Comparison of ENCODE assay signal across 2 cellular contexts in genomic region chr1:188365874-188366273, GRCh38.
TF ChIP-seq lines count a peak whose summit lies in the region.

No MANE protein-coding gene starts in this region.

TF ChIP-seq in SK-N-SH, 30 proteins besides CTCF, POLR2A, EP300 and RAD21 (continued from another document):
- TF ChIP-seq REST (IDR thresholded peaks at IDR 0.05; ENCODE audit: low read depth, low read length) (no peak), USF1 (IDR thresholded peaks at IDR 0.05; ENCODE audit: borderline replicate concordance, low read depth) (no peak)

TF ChIP-seq in SK-N-SH treated with all-trans-retinoic acid at 6 μM for 48 hours, 23 proteins besides CTCF, POLR2A, EP300 and RAD21 (continued from another document):
- no peak for TF ChIP-seq PATZ1 (CRISPR knock-in tag; IDR thresholded peaks at IDR 0.05; ENCODE audit: borderline replicate concordance)
- no peak for TF ChIP-seq ARNTL (CRISPR knock-in tag; IDR thresholded peaks at IDR 0.05; ENCODE audit: borderline replicate concordance, low read depth)
- no peak for TF ChIP-seq TCF4 (CRISPR knock-in tag; IDR thresholded peaks at IDR 0.05; ENCODE audit: borderline replicate concordance)
- no peak for TF ChIP-seq ZNF565 (CRISPR knock-in tag; conservative IDR thresholded peaks at IDR 0.05; ENCODE audit: low read depth)
- TF ChIP-seq OSR1 (CRISPR knock-in tag; IDR thresholded peaks at IDR 0.05), result no peak
- TF ChIP-seq ZNF70 (CRISPR knock-in tag; IDR thresholded peaks at IDR 0.05), result no peak
- TF ChIP-seq RARB (CRISPR knock-in tag; IDR thresholded peaks at IDR 0.05), result no peak
- no peak for TF ChIP-seq ESRRG (CRISPR knock-in tag; IDR thresholded peaks at IDR 0.05)
- no peak for TF ChIP-seq BACH2 (CRISPR knock-in tag; IDR thresholded peaks at IDR 0.05; ENCODE audit: borderline replicate concordance)
- no peak for TF ChIP-seq ZFP30 (CRISPR knock-in tag; IDR thresholded peaks at IDR 0.05)
- TF ChIP-seq ISL1 (CRISPR knock-in tag; IDR thresholded peaks at IDR 0.05), result no peak
- TF ChIP-seq PPARA (CRISPR knock-in tag; IDR thresholded peaks at IDR 0.05; ENCODE audit: borderline replicate concordance), result no peak
